In the genomic region with DNA sequence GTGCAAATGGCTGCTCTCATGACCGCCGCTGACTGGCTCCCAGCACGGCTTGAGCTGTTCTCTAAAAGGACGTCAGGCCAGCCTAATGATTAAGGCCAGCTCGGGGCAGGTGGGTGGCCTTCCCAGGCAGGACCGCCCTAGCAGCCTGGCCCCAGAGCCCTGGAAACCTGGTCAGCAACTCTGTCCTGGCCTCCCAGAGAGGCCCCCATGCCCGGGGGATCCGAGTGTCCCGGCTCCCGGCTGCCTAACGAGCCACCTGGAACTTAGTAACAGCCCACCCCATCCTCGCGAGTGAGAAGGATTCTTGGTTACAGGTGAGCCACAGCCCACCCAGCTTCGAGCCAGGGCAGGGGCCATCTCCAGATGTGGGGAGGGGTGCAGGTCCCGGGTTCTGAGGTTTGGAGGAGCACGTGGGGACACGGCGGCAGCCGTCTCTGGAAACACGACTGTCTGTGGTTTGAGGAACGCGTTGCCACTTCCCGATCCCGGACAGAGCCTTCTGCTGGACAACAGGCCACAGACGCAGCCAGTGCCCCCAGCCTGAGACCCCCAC, we compare ENCODE assay signal across 24 cellular contexts.
"Had no signal": no experiment of that assay in that cellular context is flagged by ENCODE, and none has a peak within 500 bp of the region (broad histone marks: within the 10 kb centered on the region; RNA-seq: fewer than 3 reads in every experiment).

No MANE protein-coding gene starts in this region.

- H3K36me3 ChIP-seq: colonic mucosa, esophagus squamous epithelium, gastrocnemius medialis, heart right ventricle, left lung, lower lobe of right lung had no signal

- H3K9me3 ChIP-seq: colonic mucosa, esophagus squamous epithelium, gastrocnemius medialis, heart right ventricle, left lung, lower lobe of right lung, mucosa of descending colon had no signal

- H3K4me1 ChIP-seq: gastrocnemius medialis had no signal

- DNase-seq: colonic mucosa; cortex of kidney; effector CD8-positive, alpha-beta T cell; effector memory CD8-positive, alpha-beta T cell; endodermal cell; erythroblast; esophagus squamous epithelium; foreskin fibroblast; foreskin melanocyte; gastrocnemius medialis; glutamatergic neuron; head of caudate nucleus; heart right ventricle; hippocampal formation; left cardiac atrium; left lung; left ventricle myocardium superior; lower lobe of right lung; mesenchymal stem cell had no signal

- ATAC-seq: effector memory CD8-positive, alpha-beta T cell; gastrocnemius medialis; left lung had no signal

- H3K4me3 ChIP-seq: colonic mucosa, esophagus squamous epithelium, gastrocnemius medialis, heart right ventricle, left lung, lower lobe of right lung, mucosa of descending colon had no signal

- FAIRE-seq: endometrium, islet of Langerhans, keratinocyte had no signal

- H3K27ac ChIP-seq: colonic mucosa, epithelial cell of prostate, esophagus squamous epithelium, gastrocnemius medialis, heart right ventricle, left lung, lower lobe of right lung had no signal
